8 cellular contexts compared by ENCODE assay signal in the genomic region with DNA sequence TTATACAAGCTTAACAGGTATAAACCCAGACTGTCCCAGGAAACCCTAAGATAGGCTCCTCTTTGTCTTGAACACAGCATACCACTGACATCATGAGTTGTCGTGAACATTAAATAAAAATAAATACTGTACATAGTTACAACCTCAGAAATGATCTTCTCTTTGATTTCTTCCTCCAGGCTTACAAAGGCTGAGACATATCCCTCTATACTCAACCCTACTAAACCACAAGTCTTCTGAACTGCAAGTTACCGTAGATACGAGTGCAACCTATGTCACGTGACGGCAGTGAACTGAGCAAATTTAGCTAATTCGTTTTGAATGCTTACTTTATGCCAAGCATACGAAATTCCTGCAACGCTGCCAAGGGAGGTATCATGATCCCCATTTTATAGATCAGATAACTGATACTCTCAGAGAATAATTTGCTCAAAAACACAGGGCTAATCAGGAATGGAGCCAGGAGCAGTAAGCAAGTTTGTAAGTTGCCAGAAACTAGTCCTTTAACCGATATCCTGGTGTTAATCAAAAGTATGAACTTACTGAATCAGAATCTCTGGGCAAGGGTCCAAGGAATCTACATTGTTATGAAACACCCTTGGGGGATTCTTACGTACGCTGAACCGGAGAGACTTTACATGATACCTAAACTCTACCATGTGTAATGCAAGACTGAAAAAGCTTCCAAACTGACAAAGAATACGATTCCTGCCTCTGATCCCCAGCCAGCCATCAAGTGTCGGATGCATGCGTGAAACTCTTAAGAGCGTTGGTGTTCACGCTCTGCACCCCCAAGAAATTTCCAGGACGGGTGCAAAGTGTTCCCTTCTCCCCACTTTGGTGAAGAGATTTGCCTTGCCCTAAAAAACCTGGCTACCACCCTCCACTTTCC.
DNase-seq lines count a peak whose midpoint lies in the region; ATAC-seq and TF ChIP-seq lines count a peak whose summit lies in the region.

No MANE protein-coding gene starts in this region.

- peak overlapping the region; percentile 59 for H3K4me2 ChIP-seq in skeletal muscle satellite cell (ENCODE audit: low read length)

- H3K4me3 ChIP-seq in coronary artery = peak overlapping the region; percentile 24
- H3K4me3 ChIP-seq in skeletal muscle satellite cell (ENCODE audit: low read length) = no peak overlapping the region

- no peaks in the 10 kb centered on the region for H3K36me3 ChIP-seq in skeletal muscle satellite cell (ENCODE audit: insufficient read depth, low read length)

- H3K4me1 ChIP-seq in skeletal muscle satellite cell (ENCODE audit: control insufficient read depth, insufficient read depth, low read length) = peaks cover 62% of the 10 kb centered on the region

- peak overlapping the region; percentile 26 for H3K9ac ChIP-seq in skeletal muscle satellite cell (ENCODE audit: low read depth, low read length)

- TF ChIP-seq CTCF in coronary artery (IDR thresholded peaks at IDR 0.05) = no peak

- ATAC-seq in HG03378 (IDR thresholded peaks at IDR 0.05; ENCODE audit: unreplicated experiment) (no peak), HG02610 (IDR thresholded peaks at IDR 0.05; ENCODE audit: unreplicated experiment) (no peak), HG02970 (IDR thresholded peaks at IDR 0.05; ENCODE audit: low FRiP score, unreplicated experiment) (no peak)

- H3K9me3 ChIP-seq in skeletal muscle satellite cell (replicated peaks; ENCODE audit: low read length) = no peaks in the 10 kb centered on the region

- no peaks in the 10 kb centered on the region for H3K27me3 ChIP-seq in skeletal muscle satellite cell (ENCODE audit: control insufficient read depth, insufficient read depth, low read length)

- no peak overlapping the region for H3K27ac ChIP-seq in coronary artery

- DNase-seq in GF-D8 (lab: John Stamatoyannopoulos, UW) (peak; percentile 17), T-helper 1 cell (peak; percentile 13 to 78 (median 49)), coronary artery (ENCODE audit: low spot score) (no peak), SK-N-DZ (ENCODE audit: low spot score) (no peak)

Comparison
In these comparisons a context has a peak if more than half of its experiments do, and no peak if none do; other contexts are left out.
1. DNase-seq: peak in GF-D8 (single experiment) and T-helper 1 cell (5 of 5); none in coronary artery (single experiment) and SK-N-DZ (single experiment).